In the genomic region with DNA sequence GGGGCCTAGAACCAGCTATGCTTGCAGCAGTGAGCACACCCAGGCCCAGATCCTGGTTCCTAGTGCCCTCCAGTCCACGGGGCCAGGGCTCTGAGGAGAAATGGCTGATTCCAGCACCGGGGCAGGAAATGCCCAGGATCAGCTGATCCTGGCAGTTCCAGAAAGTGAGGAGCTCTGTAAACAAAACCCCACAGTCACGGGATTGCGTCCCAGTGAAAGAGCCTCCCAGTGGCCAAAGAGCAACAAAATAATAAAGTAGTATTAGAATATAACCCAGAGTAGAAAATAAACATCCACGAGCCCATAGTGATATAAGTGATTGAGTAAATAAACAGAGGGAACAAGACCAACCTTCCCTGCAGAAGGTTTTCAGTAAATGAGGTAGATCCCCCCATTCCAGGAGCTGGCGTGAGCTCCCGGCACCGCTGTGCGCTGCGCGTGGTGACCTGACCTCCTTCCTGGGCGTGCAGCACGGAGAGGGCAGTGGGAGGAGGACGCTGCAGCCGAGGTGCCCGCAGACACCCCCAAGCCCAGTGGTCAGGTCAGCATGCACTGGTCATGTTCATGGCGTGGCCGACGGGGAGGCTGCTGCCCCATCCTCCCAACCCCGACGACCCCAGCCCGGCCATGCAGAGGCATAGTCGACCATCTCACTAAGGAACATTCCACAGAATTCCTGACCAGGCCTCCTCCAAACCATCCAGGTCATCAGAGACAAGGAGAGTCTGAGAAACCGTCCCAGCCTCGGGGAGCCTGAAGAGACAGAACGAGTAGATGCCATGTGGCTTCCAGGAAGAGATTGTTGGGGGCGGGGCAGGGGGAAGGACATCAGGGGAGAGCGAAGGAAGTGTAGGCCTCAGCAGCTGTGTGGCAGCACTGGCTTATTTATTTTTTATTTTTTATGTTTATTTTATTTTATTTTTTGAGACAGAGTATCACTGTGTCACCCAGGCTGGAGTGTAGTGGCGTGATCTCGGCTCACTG, we compare ENCODE assay signal across 8 cellular contexts. TPM values are rescaled to one million over a fixed set of nuclear protein-coding genes. Genes with fewer than 3 reads are reported as not detected.
DNase-seq lines count a peak whose midpoint lies in the region; ATAC-seq and TF ChIP-seq lines count a peak whose summit lies in the region.

No MANE protein-coding gene starts in this region.

- no peak overlapping the region for H3K4me3 Mint-ChIP-seq in activated naive CD4-positive, alpha-beta T cell treated with anti-CD3 and anti-CD28 coated beads for 36 hours
- H3K4me3 Mint-ChIP-seq in activated CD4-positive, alpha-beta memory T cell treated with anti-CD3 and anti-CD28 coated beads for 36 hours: no peak overlapping the region

- peak in 1 of 2 donors; percentile 39 for TF ChIP-seq POLR2A in tibial nerve (IDR thresholded peaks at IDR 0.05)

- DNase-seq in NCI-H2029 treated with DMSO at 0.1 percent for 48 hours (lab: John Stamatoyannopoulos, UW) (peak; percentile 24), dorsolateral prefrontal cortex (peak in 9 of 10 donors; percentile 56 to 88 (median 81)), medulla oblongata (ENCODE audit: extremely low spot score) (peak; percentile 92), tibial nerve (ENCODE audit: low spot score in 2 of 2) (peak; percentile 35 to 63)
- no peak for DNase-seq in activated naive CD4-positive, alpha-beta T cell treated with anti-CD3 and anti-CD28 coated beads for 36 hours
- DNase-seq in activated CD4-positive, alpha-beta memory T cell treated with anti-CD3 and anti-CD28 coated beads for 36 hours: no peak

- ATAC-seq in GM18873 (IDR thresholded peaks at IDR 0.05; ENCODE audit: low FRiP score, unreplicated experiment) (no peak), GM18907 (IDR thresholded peaks at IDR 0.05; ENCODE audit: unreplicated experiment) (no peak)

- H3K9me3 ChIP-seq in tibial nerve: no peaks in the 10 kb centered on the region

- no peaks in the 10 kb centered on the region for H3K27me3 Mint-ChIP-seq in activated naive CD4-positive, alpha-beta T cell treated with anti-CD3 and anti-CD28 coated beads for 36 hours (ENCODE audit: low read depth)
- no peaks in the 10 kb centered on the region for H3K27me3 Mint-ChIP-seq in activated CD4-positive, alpha-beta memory T cell treated with anti-CD3 and anti-CD28 coated beads for 36 hours

- H3K27ac Mint-ChIP-seq in activated naive CD4-positive, alpha-beta T cell treated with anti-CD3 and anti-CD28 coated beads for 36 hours: no peak overlapping the region
- no peak overlapping the region for H3K27ac Mint-ChIP-seq in activated CD4-positive, alpha-beta memory T cell treated with anti-CD3 and anti-CD28 coated beads for 36 hours

- no peaks in the 10 kb centered on the region for H3K9me3 Mint-ChIP-seq in activated naive CD4-positive, alpha-beta T cell treated with anti-CD3 and anti-CD28 coated beads for 36 hours
- H3K9me3 Mint-ChIP-seq in activated CD4-positive, alpha-beta memory T cell treated with anti-CD3 and anti-CD28 coated beads for 36 hours: no peaks in the 10 kb centered on the region

- peaks cover 5% of the 10 kb centered on the region for H3K36me3 Mint-ChIP-seq in activated naive CD4-positive, alpha-beta T cell treated with anti-CD3 and anti-CD28 coated beads for 36 hours (ENCODE audit: low read depth)
- H3K36me3 Mint-ChIP-seq in activated CD4-positive, alpha-beta memory T cell treated with anti-CD3 and anti-CD28 coated beads for 36 hours: peaks cover 2% of the 10 kb centered on the region

- peaks cover 0 to 20% (median 15%) of the 10 kb centered on the region in 4 donors for H3K4me1 ChIP-seq in tibial nerve

- peaks cover 1% of the 10 kb centered on the region for H3K4me1 Mint-ChIP-seq in activated naive CD4-positive, alpha-beta T cell treated with anti-CD3 and anti-CD28 coated beads for 36 hours (ENCODE audit: low read depth)
- H3K4me1 Mint-ChIP-seq in activated CD4-positive, alpha-beta memory T cell treated with anti-CD3 and anti-CD28 coated beads for 36 hours (ENCODE audit: low read depth): no peaks in the 10 kb centered on the region

- 56 to 62% methylated on average over 29 of the region's 30 CpGs for WGBS in tibial nerve, 2 donors

- peak; percentile 72 to 85 for TF ChIP-seq EP300 in tibial nerve (IDR thresholded peaks at IDR 0.05)

- peak overlapping the region; percentile 93 to 100 (median 99) for H3K27ac ChIP-seq in dorsolateral prefrontal cortex
- H3K27ac ChIP-seq in tibial nerve: peak overlapping the region; percentile 77 to 89 (median 82)

- H3K36me3 ChIP-seq in tibial nerve: peaks cover 0 to 22% (median 0%) of the 10 kb centered on the region in 3 donors

- intact Hi-C loops in dorsolateral prefrontal cortex (cut with DNase I): loop anchor here in 1 of 2 donors (2.0 kb wide), 1 partner anchor 19 kb away; the partner anchor contains the start of gene PTDSS2
- intact Hi-C loops in activated naive CD4-positive, alpha-beta T cell treated with anti-CD3 and anti-CD28 coated beads for 36 hours (cut with micrococcal nuclease): no loop called here
- intact Hi-C loops in activated CD4-positive, alpha-beta memory T cell treated with anti-CD3 and anti-CD28 coated beads for 36 hours (cut with micrococcal nuclease): no loop called here

- TF ChIP-seq CTCF in dorsolateral prefrontal cortex (IDR thresholded peaks at IDR 0.05 in 54 of 56, conservative IDR thresholded peaks at IDR 0.05 in 2 of 56; ENCODE audit: low read depth in 1 of 56, partially characterized antibody in 56 of 56): peak in 51 of 56 donors; percentile 21 to 69 (median 46)
- TF ChIP-seq CTCF in tibial nerve (IDR thresholded peaks at IDR 0.05): peak in 3 of 5 experiments; percentile 6 to 49 (median 41)

- CTCF ChIA-PET in activated naive CD4-positive, alpha-beta T cell treated with anti-CD3 and anti-CD28 coated beads for 36 hours (lab: Charles Lee): interaction anchor here (1.1 kb wide), 1 partner anchor 23 kb away, joined by 3 read pairs; no protein-coding TSS in a partner anchor
- CTCF ChIA-PET in activated CD4-positive, alpha-beta memory T cell treated with anti-CD3 and anti-CD28 coated beads for 36 hours (lab: Charles Lee): no interaction called here

- H3K4me3 ChIP-seq in dorsolateral prefrontal cortex (peak overlapping the region; percentile 23 to 68 (median 49)), tibial nerve (peak overlapping the region in 2 of 4 donors; percentile 24 to 36)

- POLR2A ChIA-PET in activated CD4-positive, alpha-beta memory T cell treated with anti-CD3 and anti-CD28 coated beads for 36 hours (lab: Charles Lee): no interaction called here

- H3K27me3 ChIP-seq in dorsolateral prefrontal cortex (no peaks in the 10 kb centered on the region), tibial nerve (no peaks in the 10 kb centered on the region)

RNA-seq across cellular contexts. Expression of gene PTDSS2, which starts 19.9 kb away (rescaled TPM):
- 10 to 100 TPM; 32.5 to 82.7 (median 53.2) TPM for total RNA-seq in dorsolateral prefrontal cortex
- 100 to 1,000 TPM in 1 of 4 donors, 10 to 100 TPM in 3; 54.2 to 100 (median 63.9) TPM for total RNA-seq in tibial nerve
- 10 to 100 TPM; 12.1 to 15.0 TPM for total RNA-seq in activated naive CD4-positive, alpha-beta T cell treated with anti-CD3 and anti-CD28 coated beads for 36 hours
- 10 to 100 TPM; 15.0 to 16.7 TPM for total RNA-seq in activated CD4-positive, alpha-beta memory T cell treated with anti-CD3 and anti-CD28 coated beads for 36 hours

RNA-seq across cellular contexts. Expression of gene ANO9, which starts 28.2 kb away (rescaled TPM):
- under 1 TPM in 21 of 120 experiments, not detected in 99; 0.08 to 0.70 (median 0.20) TPM for total RNA-seq in dorsolateral prefrontal cortex
- total RNA-seq in tibial nerve: under 1 TPM in 3 of 4 donors, not detected in 1; 0.78 to 0.90 (median 0.87) TPM
- 10 to 100 TPM; 28.9 to 31.0 TPM for total RNA-seq in activated naive CD4-positive, alpha-beta T cell treated with anti-CD3 and anti-CD28 coated beads for 36 hours
- 10 to 100 TPM; 41.7 to 45.6 TPM for total RNA-seq in activated CD4-positive, alpha-beta memory T cell treated with anti-CD3 and anti-CD28 coated beads for 36 hours

RNA-seq across cellular contexts. Expression of gene RNH1, which starts 37.1 kb away (rescaled TPM):
- total RNA-seq in dorsolateral prefrontal cortex: 100 to 1,000 TPM in 68 of 120 experiments, 10 to 100 TPM in 52; 67.4 to 242 (median 102) TPM
- 100 to 1,000 TPM; 220 to 303 (median 281) TPM for total RNA-seq in tibial nerve
- total RNA-seq in activated naive CD4-positive, alpha-beta T cell treated with anti-CD3 and anti-CD28 coated beads for 36 hours: 100 to 1,000 TPM; 101 to 102 TPM
- 100 to 1,000 TPM; 127 to 134 TPM for total RNA-seq in activated CD4-positive, alpha-beta memory T cell treated with anti-CD3 and anti-CD28 coated beads for 36 hours

RNA-seq across cellular contexts. Expression of gene SIGIRR, which starts 55.2 kb away (rescaled TPM):
- total RNA-seq in dorsolateral prefrontal cortex (10 to 100 TPM; 13.7 to 52.3 (median 29.2) TPM), tibial nerve (10 to 100 TPM; 29.1 to 81.1 (median 69.3) TPM)
- 10 to 100 TPM; 38.0 to 38.8 TPM for total RNA-seq in activated naive CD4-positive, alpha-beta T cell treated with anti-CD3 and anti-CD28 coated beads for 36 hours
- total RNA-seq in activated CD4-positive, alpha-beta memory T cell treated with anti-CD3 and anti-CD28 coated beads for 36 hours: 10 to 100 TPM; 55.0 to 57.2 TPM

Comparison
In these comparisons a context has a peak if more than half of its experiments do, and no peak if none do; other contexts are left out.
1. DNase-seq: peak in NCI-H2029 treated with DMSO at 0.1 percent for 48 hours (single experiment), dorsolateral prefrontal cortex (9 of 10), medulla oblongata (single experiment) and tibial nerve (2 of 2); none in activated naive CD4-positive, alpha-beta T cell treated with anti-CD3 and anti-CD28 coated beads for 36 hours (single experiment) and activated CD4-positive, alpha-beta memory T cell treated with anti-CD3 and anti-CD28 coated beads for 36 hours (single experiment).
2. RNA of gene ANO9, which starts 28.2 kb away (total RNA-seq): 41.7 to 45.6 TPM in activated CD4-positive, alpha-beta memory T cell treated with anti-CD3 and anti-CD28 coated beads for 36 hours and 28.9 to 31.0 TPM in activated naive CD4-positive, alpha-beta T cell treated with anti-CD3 and anti-CD28 coated beads for 36 hours; 0.78 to 0.90 TPM in tibial nerve and 0.08 to 0.70 TPM in dorsolateral prefrontal cortex; every median in the first group is over 10 times any median in the second.